Comparison of ENCODE assay signal across 8 cellular contexts in the genomic region with DNA sequence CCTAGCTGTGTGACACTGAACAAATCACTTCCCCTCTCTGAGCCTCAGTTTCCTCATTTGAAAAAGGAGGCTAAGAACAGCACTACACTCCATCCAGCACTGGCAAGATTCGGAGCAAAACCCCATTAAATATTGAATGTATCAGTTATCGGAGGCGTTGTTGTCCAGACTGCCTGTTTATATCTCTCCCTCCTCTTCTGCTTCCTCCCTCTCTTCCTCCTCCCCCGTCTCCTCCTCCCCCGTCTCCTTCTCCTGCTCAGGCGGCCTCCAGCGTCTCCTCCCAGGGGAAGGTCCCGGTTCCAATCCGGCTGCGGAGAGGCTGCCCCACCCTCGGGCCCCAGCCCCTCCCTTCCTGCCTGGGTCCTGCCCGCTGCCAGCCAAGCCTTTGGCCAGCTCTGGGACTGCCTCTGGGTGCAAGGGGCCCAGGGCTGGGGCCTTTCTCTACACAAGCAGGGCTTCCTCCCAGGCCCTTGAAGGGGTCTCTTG. TPM values are rescaled to one million over a fixed set of nuclear protein-coding genes. Genes with fewer than 3 reads are reported as not detected.
DNase-seq lines count a peak whose midpoint lies in the region; ATAC-seq and TF ChIP-seq lines count a peak whose summit lies in the region.

No MANE protein-coding gene starts in this region.

- TF ChIP-seq CTCF in HFFc6 (IDR thresholded peaks at IDR 0.05) (no peak), left ventricle myocardium inferior (IDR thresholded peaks at IDR 0.05; ENCODE audit: borderline replicate concordance) (no peak), gastrocnemius medialis (IDR thresholded peaks at IDR 0.05 in 4 of 5, conservative IDR thresholded peaks at IDR 0.05 in 1 of 5) (no peak)

- H3K4me3 ChIP-seq in adipocyte (ENCODE audit: low read length) (peak overlapping the region; percentile 83), left ventricle myocardium inferior (peak overlapping the region; percentile 98), gastrocnemius medialis (peak overlapping the region; percentile 64 to 95 (median 80))

- H3K27ac ChIP-seq in left ventricle myocardium inferior (replicated peaks) (peak overlapping the region; percentile 100), gastrocnemius medialis (peak overlapping the region; percentile 92 to 99 (median 96))

- peaks cover 49% of the 10 kb centered on the region for H3K4me1 Mint-ChIP-seq in HFFc6 (ENCODE audit: low read depth)

- peak; percentile 9 to 29 for TF ChIP-seq POLR2A in gastrocnemius medialis (IDR thresholded peaks at IDR 0.05)

- H3K4me3 Mint-ChIP-seq in HFFc6, result peak overlapping the region; percentile 99

- in situ Hi-C loops in gastrocnemius medialis (cut with MboI; ENCODE audit: low sequenced_read_pairs in 4 of 4), result no loop called here

- H3K9me3 Mint-ChIP-seq in HFFc6, result no peaks in the 10 kb centered on the region

- H3K27me3 ChIP-seq in adipocyte (replicated peaks; ENCODE audit: control insufficient read depth, insufficient read depth, low read length) (no peaks in the 10 kb centered on the region), left ventricle myocardium inferior (ENCODE audit: low read depth) (no peaks in the 10 kb centered on the region), gastrocnemius medialis (no peaks in the 10 kb centered on the region)

- peaks cover 17% of the 10 kb centered on the region for H3K27me3 Mint-ChIP-seq in HFFc6 (ENCODE audit: insufficient read depth)

- ATAC-seq in gastrocnemius medialis (no peak), GM21390 (IDR thresholded peaks at IDR 0.05; ENCODE audit: unreplicated experiment) (no peak), GM21737 (IDR thresholded peaks at IDR 0.05; ENCODE audit: unreplicated experiment) (no peak), GM21367 (IDR thresholded peaks at IDR 0.05; ENCODE audit: unreplicated experiment) (no peak)

- H3K36me3 Mint-ChIP-seq in HFFc6 (ENCODE audit: low read depth), result peaks cover 13% of the 10 kb centered on the region

- peak overlapping the region; percentile 92 for H3K27ac Mint-ChIP-seq in HFFc6

- H3K9ac ChIP-seq in adipocyte (ENCODE audit: low read length), result peak overlapping the region; percentile 99

- peaks cover 44% of the 10 kb centered on the region for H3K4me1 ChIP-seq in adipocyte (ENCODE audit: control insufficient read depth, insufficient read depth, low read length)
- peaks cover 76% of the 10 kb centered on the region for H3K4me1 ChIP-seq in left ventricle myocardium inferior
- peaks cover 14 to 20% of the 10 kb centered on the region in 2 donors for H3K4me1 ChIP-seq in gastrocnemius medialis

- DNase-seq in AG08395 (ENCODE audit: low spot score) (peak; percentile 85), HFFc6 (peak; percentile 73), adipocyte (ENCODE audit: low read depth) (peak; percentile 96), left ventricle myocardium inferior (peak; percentile 92), gastrocnemius medialis (peak; percentile 76 to 80)

- intact Hi-C loops in left ventricle myocardium inferior (cut with micrococcal nuclease), result no loop called here
- intact Hi-C loops in gastrocnemius medialis (cut with DNase I; ENCODE audit: low total_unique reads), result no loop called here

- H3K36me3 ChIP-seq in adipocyte (ENCODE audit: control insufficient read depth, insufficient read depth, low read length, severe bottlenecking), result peaks cover 14% of the 10 kb centered on the region
- peaks cover 23% of the 10 kb centered on the region for H3K36me3 ChIP-seq in left ventricle myocardium inferior
- H3K36me3 ChIP-seq in gastrocnemius medialis, result peaks cover 0 to 5% of the 10 kb centered on the region in 2 donors

- H3K9me3 ChIP-seq in adipocyte (ENCODE audit: control insufficient read depth, low read length) (no peaks in the 10 kb centered on the region), left ventricle myocardium inferior (replicated peaks) (no peaks in the 10 kb centered on the region), gastrocnemius medialis (no peaks in the 10 kb centered on the region)

RNA-seq across cellular contexts. Expression of gene RRAS, which starts 2.0 kb away (rescaled TPM):
- total RNA-seq in HFFc6 (2021; fragmentation: NEBNext Ultra II Directional; extraction: Animal tissue kit (Norgen Biotek cat#: 25700)), result 100 to 1,000 TPM; 130 to 162 (median 133) TPM
- total RNA-seq in left ventricle myocardium inferior (116 TPM), gastrocnemius medialis (10 to 100 TPM; 12.4 to 26.2 (median 24.2) TPM)

RNA-seq across cellular contexts. Expression of gene SCAF1, which starts 4.1 kb away (rescaled TPM):
- 100 to 1,000 TPM; 112 to 134 (median 121) TPM for total RNA-seq in HFFc6 (2021; fragmentation: NEBNext Ultra II Directional; extraction: Animal tissue kit (Norgen Biotek cat#: 25700))
- total RNA-seq in left ventricle myocardium inferior (38.8 TPM), gastrocnemius medialis (10 to 100 TPM; 13.7 to 36.1 (median 32.9) TPM)

RNA-seq across cellular contexts. Expression of gene IRF3, which starts 27.7 kb away (rescaled TPM):
- total RNA-seq in HFFc6 (2021; fragmentation: NEBNext Ultra II Directional; extraction: Animal tissue kit (Norgen Biotek cat#: 25700)), result 10 to 100 TPM; 55.5 to 72.8 (median 58.7) TPM
- total RNA-seq in left ventricle myocardium inferior (34.5 TPM), gastrocnemius medialis (10 to 100 TPM; 11.0 to 18.6 (median 13.7) TPM)

RNA-seq across cellular contexts. Expression of gene BCL2L12, which starts 27.8 kb away (rescaled TPM):
- total RNA-seq in HFFc6 (2021; fragmentation: NEBNext Ultra II Directional; extraction: Animal tissue kit (Norgen Biotek cat#: 25700)), result 10 to 100 TPM; 23.9 to 34.2 (median 33.4) TPM
- total RNA-seq in left ventricle myocardium inferior, result 11.4 TPM
- 10 to 100 TPM; 10.7 to 12.9 (median 11.8) TPM for total RNA-seq in gastrocnemius medialis

RNA-seq across cellular contexts. Expression of gene PRMT1, which starts 39.2 kb away (rescaled TPM):
- total RNA-seq in HFFc6 (2021; fragmentation: NEBNext Ultra II Directional; extraction: Animal tissue kit (Norgen Biotek cat#: 25700)), result 100 to 1,000 TPM; 209 to 226 (median 217) TPM
- total RNA-seq in left ventricle myocardium inferior, result 112 TPM
- 100 to 1,000 TPM; 190 to 242 (median 229) TPM for total RNA-seq in gastrocnemius medialis
